In genomic region chr2:76584474-76584873, GRCh38 we compare ENCODE assay signal across 27 cellular contexts.
"Had no signal": no experiment of that assay in that cellular context is flagged by ENCODE, and none has a peak within 500 bp of the region (broad histone marks: within the 10 kb centered on the region; RNA-seq: fewer than 3 reads in every experiment).

No MANE protein-coding gene starts in this region.

- H3K4me1 ChIP-seq: gastroesophageal sphincter, heart left ventricle, neural progenitor cell, prostate gland, right atrium auricular region, thyroid gland, vagina had no signal

- H3K9me3 ChIP-seq: mucosa of descending colon, prostate gland, right atrium auricular region, thyroid gland, vagina had no signal

- H3K4me3 ChIP-seq: gastroesophageal sphincter, heart left ventricle, hepatocyte, lung, mucosa of descending colon, neural progenitor cell, prostate gland, right atrium auricular region, smooth muscle cell, thyroid gland, vagina had no signal

- ATAC-seq: esophagus mucosa; gastroesophageal sphincter; heart left ventricle; left lobe of liver; mucosa of descending colon; sciatic nerve; stimulated activated naive CD8-positive, alpha-beta T cell treated with anti-CD3 and anti-CD28 coated beads, Interleukin-15, amount 100 ng/mL, for 72 hours had no signal

- FAIRE-seq: kidney had no signal

- H2AFZ ChIP-seq: hepatocyte, neural progenitor cell had no signal

- H3K27me3 ChIP-seq: gastroesophageal sphincter, heart left ventricle, hepatocyte, neural progenitor cell, right atrium auricular region, thyroid gland, vagina had no signal

- H3K4me2 ChIP-seq: hepatocyte, neural progenitor cell, smooth muscle cell had no signal

- H3K9ac ChIP-seq: neural progenitor cell had no signal

- DNase-seq: effector CD8-positive, alpha-beta T cell; endodermal cell; foreskin fibroblast; heart left ventricle; kidney; mucosa of descending colon; naive B cell; stimulated activated CD4-positive, alpha-beta T cell treated with anti-CD3 and anti-CD28 coated beads, Interleukin-12 subunit alpha, Interleukin-12 subunit beta, amount 100 ng/mL, for 4 hours; stimulated activated CD4-positive, alpha-beta T cell treated with anti-CD3 and anti-CD28 coated beads, Interleukin-1b, Interleukin-23, amount 100 ng/mL, for 48 hours; stimulated activated CD4-positive, alpha-beta T cell treated with anti-CD3 and anti-CD28 coated beads, Interleukin-4, amount 100 ng/mL, for 1 hour; stimulated activated CD8-positive, alpha-beta memory T cell treated with anti-CD3 and anti-CD28 coated beads, Interleukin-4, amount 100 ng/mL, for 48 hours; stimulated activated naive CD4-positive, alpha-beta T cell; stimulated activated naive CD8-positive, alpha-beta T cell treated with anti-CD3 and anti-CD28 coated beads, Interleukin-15, amount 100 ng/mL, for 72 hours; thyroid gland; trophoblast cell had no signal

- H3K36me3 ChIP-seq: gastroesophageal sphincter, heart left ventricle, neural progenitor cell, prostate gland, right atrium auricular region, thyroid gland, vagina had no signal

- H3K79me2 ChIP-seq: hepatocyte had no signal

- H3K27ac ChIP-seq: epithelial cell of prostate, gastroesophageal sphincter, heart left ventricle, hepatocyte, neural progenitor cell, prostate gland, right atrium auricular region, thyroid gland, vagina had no signal
